ENCODE assay signal across 1 cellular context in the genomic region with DNA sequence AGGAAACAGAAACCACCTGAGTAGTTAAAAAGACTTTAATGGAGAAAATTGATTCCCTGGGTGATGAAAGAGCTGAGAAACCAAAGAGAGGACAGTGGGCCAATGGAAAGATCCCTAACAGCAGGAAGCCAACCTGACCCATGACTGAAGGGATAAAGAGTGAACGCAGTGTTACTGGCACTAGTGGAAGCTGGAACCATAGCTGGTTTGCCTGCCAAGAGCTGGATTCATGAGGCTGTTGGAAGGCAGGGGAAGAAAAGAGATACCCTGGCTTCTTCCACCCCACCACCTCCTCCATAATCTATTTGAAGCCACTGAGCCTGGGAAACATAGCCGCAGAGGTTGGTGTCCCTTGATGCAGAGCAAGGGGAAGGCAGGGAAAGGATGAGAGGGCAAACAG.
TF ChIP-seq lines count a peak whose summit lies in the region.

No MANE protein-coding gene starts in this region.

TF ChIP-seq in GM23338, 12 proteins besides CTCF, POLR2A, EP300 and RAD21:
- TF ChIP-seq, protein P1, sequence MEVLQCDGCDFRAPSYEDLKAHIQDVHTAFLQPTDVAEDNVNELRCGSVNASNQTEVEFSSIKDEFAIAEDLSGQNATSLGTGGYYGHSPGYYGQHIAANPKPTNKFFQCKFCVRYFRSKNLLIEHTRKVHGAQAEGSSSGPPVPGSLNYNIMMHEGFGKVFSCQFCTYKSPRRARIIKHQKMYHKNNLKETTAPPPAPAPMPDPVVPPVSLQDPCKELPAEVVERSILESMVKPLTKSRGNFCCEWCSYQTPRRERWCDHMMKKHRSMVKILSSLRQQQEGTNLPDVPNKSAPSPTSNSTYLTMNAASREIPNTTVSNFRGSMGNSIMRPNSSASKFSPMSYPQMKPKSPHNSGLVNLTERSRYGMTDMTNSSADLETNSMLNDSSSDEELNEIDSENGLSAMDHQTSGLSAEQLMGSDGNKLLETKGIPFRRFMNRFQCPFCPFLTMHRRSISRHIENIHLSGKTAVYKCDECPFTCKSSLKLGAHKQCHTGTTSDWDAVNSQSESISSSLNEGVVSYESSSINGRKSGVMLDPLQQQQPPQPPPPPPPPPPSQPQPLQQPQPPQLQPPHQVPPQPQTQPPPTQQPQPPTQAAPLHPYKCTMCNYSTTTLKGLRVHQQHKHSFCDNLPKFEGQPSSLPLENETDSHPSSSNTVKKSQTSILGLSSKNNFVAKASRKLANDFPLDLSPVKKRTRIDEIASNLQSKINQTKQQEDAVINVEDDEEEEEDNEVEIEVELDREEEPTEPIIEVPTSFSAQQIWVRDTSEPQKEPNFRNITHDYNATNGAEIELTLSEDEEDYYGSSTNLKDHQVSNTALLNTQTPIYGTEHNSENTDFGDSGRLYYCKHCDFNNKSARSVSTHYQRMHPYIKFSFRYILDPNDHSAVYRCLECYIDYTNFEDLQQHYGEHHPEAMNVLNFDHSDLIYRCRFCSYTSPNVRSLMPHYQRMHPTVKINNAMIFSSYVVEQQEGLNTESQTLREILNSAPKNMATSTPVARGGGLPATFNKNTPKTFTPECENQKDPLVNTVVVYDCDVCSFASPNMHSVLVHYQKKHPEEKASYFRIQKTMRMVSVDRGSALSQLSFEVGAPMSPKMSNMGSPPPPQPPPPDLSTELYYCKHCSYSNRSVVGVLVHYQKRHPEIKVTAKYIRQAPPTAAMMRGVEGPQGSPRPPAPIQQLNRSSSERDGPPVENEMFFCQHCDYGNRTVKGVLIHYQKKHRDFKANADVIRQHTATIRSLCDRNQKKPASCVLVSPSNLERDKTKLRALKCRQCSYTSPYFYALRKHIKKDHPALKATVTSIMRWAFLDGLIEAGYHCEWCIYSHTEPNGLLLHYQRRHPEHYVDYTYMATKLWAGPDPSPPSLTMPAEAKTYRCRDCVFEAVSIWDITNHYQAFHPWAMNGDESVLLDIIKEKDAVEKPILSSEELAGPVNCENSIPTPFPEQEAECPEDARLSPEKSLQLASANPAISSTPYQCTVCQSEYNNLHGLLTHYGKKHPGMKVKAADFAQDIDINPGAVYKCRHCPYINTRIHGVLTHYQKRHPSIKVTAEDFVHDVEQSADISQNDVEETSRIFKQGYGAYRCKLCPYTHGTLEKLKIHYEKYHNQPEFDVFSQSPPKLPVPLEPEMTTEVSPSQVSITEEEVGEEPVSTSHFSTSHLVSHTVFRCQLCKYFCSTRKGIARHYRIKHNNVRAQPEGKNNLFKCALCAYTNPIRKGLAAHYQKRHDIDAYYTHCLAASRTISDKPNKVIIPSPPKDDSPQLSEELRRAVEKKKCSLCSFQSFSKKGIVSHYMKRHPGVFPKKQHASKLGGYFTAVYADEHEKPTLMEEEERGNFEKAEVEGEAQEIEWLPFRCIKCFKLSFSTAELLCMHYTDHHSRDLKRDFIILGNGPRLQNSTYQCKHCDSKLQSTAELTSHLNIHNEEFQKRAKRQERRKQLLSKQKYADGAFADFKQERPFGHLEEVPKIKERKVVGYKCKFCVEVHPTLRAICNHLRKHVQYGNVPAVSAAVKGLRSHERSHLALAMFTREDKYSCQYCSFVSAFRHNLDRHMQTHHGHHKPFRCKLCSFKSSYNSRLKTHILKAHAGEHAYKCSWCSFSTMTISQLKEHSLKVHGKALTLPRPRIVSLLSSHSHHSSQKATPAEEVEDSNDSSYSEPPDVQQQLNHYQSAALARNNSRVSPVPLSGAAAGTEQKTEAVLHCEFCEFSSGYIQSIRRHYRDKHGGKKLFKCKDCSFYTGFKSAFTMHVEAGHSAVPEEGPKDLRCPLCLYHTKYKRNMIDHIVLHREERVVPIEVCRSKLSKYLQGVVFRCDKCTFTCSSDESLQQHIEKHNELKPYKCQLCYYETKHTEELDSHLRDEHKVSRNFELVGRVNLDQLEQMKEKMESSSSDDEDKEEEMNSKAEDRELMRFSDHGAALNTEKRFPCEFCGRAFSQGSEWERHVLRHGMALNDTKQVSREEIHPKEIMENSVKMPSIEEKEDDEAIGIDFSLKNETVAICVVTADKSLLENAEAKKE (CRISPR knock-in tag; IDR thresholded peaks at IDR 0.05), result no peak
- no peak for TF ChIP-seq CREB1 (CRISPR knock-in tag; IDR thresholded peaks at IDR 0.05; ENCODE audit: low read depth)
- TF ChIP-seq STAT1 (IDR thresholded peaks at IDR 0.05; ENCODE audit: unreplicated experiment), result no peak
- TF ChIP-seq ZNF114 (CRISPR knock-in tag; IDR thresholded peaks at IDR 0.05), result no peak
- TF ChIP-seq, protein P2, sequence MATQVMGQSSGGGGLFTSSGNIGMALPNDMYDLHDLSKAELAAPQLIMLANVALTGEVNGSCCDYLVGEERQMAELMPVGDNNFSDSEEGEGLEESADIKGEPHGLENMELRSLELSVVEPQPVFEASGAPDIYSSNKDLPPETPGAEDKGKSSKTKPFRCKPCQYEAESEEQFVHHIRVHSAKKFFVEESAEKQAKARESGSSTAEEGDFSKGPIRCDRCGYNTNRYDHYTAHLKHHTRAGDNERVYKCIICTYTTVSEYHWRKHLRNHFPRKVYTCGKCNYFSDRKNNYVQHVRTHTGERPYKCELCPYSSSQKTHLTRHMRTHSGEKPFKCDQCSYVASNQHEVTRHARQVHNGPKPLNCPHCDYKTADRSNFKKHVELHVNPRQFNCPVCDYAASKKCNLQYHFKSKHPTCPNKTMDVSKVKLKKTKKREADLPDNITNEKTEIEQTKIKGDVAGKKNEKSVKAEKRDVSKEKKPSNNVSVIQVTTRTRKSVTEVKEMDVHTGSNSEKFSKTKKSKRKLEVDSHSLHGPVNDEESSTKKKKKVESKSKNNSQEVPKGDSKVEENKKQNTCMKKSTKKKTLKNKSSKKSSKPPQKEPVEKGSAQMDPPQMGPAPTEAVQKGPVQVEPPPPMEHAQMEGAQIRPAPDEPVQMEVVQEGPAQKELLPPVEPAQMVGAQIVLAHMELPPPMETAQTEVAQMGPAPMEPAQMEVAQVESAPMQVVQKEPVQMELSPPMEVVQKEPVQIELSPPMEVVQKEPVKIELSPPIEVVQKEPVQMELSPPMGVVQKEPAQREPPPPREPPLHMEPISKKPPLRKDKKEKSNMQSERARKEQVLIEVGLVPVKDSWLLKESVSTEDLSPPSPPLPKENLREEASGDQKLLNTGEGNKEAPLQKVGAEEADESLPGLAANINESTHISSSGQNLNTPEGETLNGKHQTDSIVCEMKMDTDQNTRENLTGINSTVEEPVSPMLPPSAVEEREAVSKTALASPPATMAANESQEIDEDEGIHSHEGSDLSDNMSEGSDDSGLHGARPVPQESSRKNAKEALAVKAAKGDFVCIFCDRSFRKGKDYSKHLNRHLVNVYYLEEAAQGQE (IDR thresholded peaks at IDR 0.05; ENCODE audit: unreplicated experiment), result no peak
- no peak for TF ChIP-seq EZH2 (IDR thresholded peaks at IDR 0.05; ENCODE audit: low read depth, unreplicated experiment)
- no peak for TF ChIP-seq EZH2phosphoT487 (IDR thresholded peaks at IDR 0.05; ENCODE audit: unreplicated experiment)
- TF ChIP-seq, protein P3, sequence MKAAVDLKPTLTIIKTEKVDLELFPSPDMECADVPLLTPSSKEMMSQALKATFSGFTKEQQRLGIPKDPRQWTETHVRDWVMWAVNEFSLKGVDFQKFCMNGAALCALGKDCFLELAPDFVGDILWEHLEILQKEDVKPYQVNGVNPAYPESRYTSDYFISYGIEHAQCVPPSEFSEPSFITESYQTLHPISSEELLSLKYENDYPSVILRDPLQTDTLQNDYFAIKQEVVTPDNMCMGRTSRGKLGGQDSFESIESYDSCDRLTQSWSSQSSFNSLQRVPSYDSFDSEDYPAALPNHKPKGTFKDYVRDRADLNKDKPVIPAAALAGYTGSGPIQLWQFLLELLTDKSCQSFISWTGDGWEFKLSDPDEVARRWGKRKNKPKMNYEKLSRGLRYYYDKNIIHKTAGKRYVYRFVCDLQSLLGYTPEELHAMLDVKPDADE (IDR thresholded peaks at IDR 0.05), result no peak
- no peak for TF ChIP-seq POLR2AphosphoS5 (IDR thresholded peaks at IDR 0.05; ENCODE audit: low read depth)
- no peak for TF ChIP-seq NANOG (IDR thresholded peaks at IDR 0.05; ENCODE audit: borderline replicate concordance)
- TF ChIP-seq JUNB (IDR thresholded peaks at IDR 0.05; ENCODE audit: unreplicated experiment), result no peak
- no peak for TF ChIP-seq ZNF331 (CRISPR knock-in tag; IDR thresholded peaks at IDR 0.05; ENCODE audit: low read depth)
